10 cellular contexts compared by ENCODE assay signal in the genomic region with DNA sequence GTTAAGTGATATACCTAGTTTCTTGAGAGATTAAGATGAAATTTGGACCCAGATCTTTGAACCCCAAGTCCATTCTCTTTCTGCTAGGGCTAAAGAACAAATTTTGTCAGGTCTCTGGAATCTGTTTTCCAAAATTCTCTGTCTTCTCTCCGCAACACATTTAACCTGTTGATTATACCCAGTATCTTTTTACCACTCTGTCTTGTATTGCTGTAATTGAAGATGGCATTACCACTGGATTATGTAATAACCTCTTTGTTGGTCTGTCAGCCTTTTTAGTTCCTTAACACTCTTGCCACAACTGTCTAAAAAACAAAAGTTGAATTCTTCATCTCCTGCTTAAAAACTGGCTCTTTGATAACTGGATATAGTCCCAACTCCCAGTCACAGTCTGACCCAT. TPM values are rescaled to one million over a fixed set of nuclear protein-coding genes. Genes with fewer than 3 reads are reported as not detected.
DNase-seq lines count a peak whose midpoint lies in the region; ATAC-seq and TF ChIP-seq lines count a peak whose summit lies in the region.
"Had no signal": no experiment of that assay in that cellular context is flagged by ENCODE, and none has a peak within 500 bp of the region (broad histone marks: within the 10 kb centered on the region; RNA-seq: fewer than 3 reads in every experiment).

No MANE protein-coding gene starts in this region.

- no peaks in the 10 kb centered on the region for H3K9me3 Mint-ChIP-seq in activated naive CD4-positive, alpha-beta T cell treated with anti-CD3 and anti-CD28 coated beads for 36 hours
- H3K9me3 Mint-ChIP-seq in stimulated activated naive CD8-positive, alpha-beta T cell treated with anti-CD3 and anti-CD28 coated beads, Interleukin-15, amount 100 ng/mL, for 72 hours: no peaks in the 10 kb centered on the region

- ATAC-seq in SK-N-SH treated with all-trans-retinoic acid at 6 μM for 48 hours (no peak), GM21723 (IDR thresholded peaks at IDR 0.05; ENCODE audit: unreplicated experiment) (no peak)
- ATAC-seq in stimulated activated naive CD8-positive, alpha-beta T cell treated with anti-CD3 and anti-CD28 coated beads, Interleukin-15, amount 100 ng/mL, for 72 hours: no peak

- peaks cover 38% of the 10 kb centered on the region for H3K36me3 Mint-ChIP-seq in activated naive CD4-positive, alpha-beta T cell treated with anti-CD3 and anti-CD28 coated beads for 36 hours (ENCODE audit: low read depth)

- DNase-seq in activated naive CD4-positive, alpha-beta T cell treated with anti-CD3 and anti-CD28 coated beads for 36 hours: no peak
- DNase-seq in activated naive CD4-positive, alpha-beta T cell treated with anti-CD3 and anti-CD28 coated beads, Interleukin-2, amount 50 U/mL, for 16 hours: no peak
- no peak for DNase-seq in stimulated activated naive CD8-positive, alpha-beta T cell treated with anti-CD3 and anti-CD28 coated beads, Interleukin-15, amount 100 ng/mL, for 72 hours
- DNase-seq in DMS153 (lab: John Stamatoyannopoulos, UW): no peak
- DNase-seq in RKO (ENCODE audit: low spot score): no peak
- DNase-seq: NCI-H187 treated with DMSO at 0.1 percent for 48 hours, tibial artery had no signal

- no peak overlapping the region for H3K4me3 Mint-ChIP-seq in activated naive CD4-positive, alpha-beta T cell treated with anti-CD3 and anti-CD28 coated beads for 36 hours
- H3K4me3 Mint-ChIP-seq in stimulated activated naive CD8-positive, alpha-beta T cell treated with anti-CD3 and anti-CD28 coated beads, Interleukin-15, amount 100 ng/mL, for 72 hours: peak overlapping the region; percentile 18 to 68

- intact Hi-C loops in activated naive CD4-positive, alpha-beta T cell treated with anti-CD3 and anti-CD28 coated beads for 36 hours (cut with micrococcal nuclease): no loop called here

- peak overlapping the region; percentile 20 for H3K27ac Mint-ChIP-seq in activated naive CD4-positive, alpha-beta T cell treated with anti-CD3 and anti-CD28 coated beads for 36 hours
- peak overlapping the region in 1 of 2 donors; percentile 38 for H3K27ac Mint-ChIP-seq in stimulated activated naive CD8-positive, alpha-beta T cell treated with anti-CD3 and anti-CD28 coated beads, Interleukin-15, amount 100 ng/mL, for 72 hours

- H3K9me3 ChIP-seq in iPS-20b (ENCODE audit: insufficient read depth, low read depth, low read length): no peaks in the 10 kb centered on the region
- H3K9me3 ChIP-seq: tibial artery had no signal

- peak overlapping the region; percentile 96; the same call in 1 of the 2 replicates for H3K4me3 ChIP-seq in iPS-20b (ENCODE audit: low read length)

- CTCF ChIA-PET in activated naive CD4-positive, alpha-beta T cell treated with anti-CD3 and anti-CD28 coated beads for 36 hours (lab: Charles Lee): no interaction called here

- peaks cover 51% of the 10 kb centered on the region for H3K36me3 ChIP-seq in iPS-20b (ENCODE audit: insufficient read depth, low read depth, low read length)

- peaks cover 23% of the 10 kb centered on the region for H3K4me1 ChIP-seq in iPS-20b (ENCODE audit: insufficient read depth, low read length)

- peaks cover 42% of the 10 kb centered on the region for H3K4me1 Mint-ChIP-seq in activated naive CD4-positive, alpha-beta T cell treated with anti-CD3 and anti-CD28 coated beads for 36 hours (ENCODE audit: low read depth)
- H3K4me1 Mint-ChIP-seq in stimulated activated naive CD8-positive, alpha-beta T cell treated with anti-CD3 and anti-CD28 coated beads, Interleukin-15, amount 100 ng/mL, for 72 hours: peaks cover 41% of the 10 kb centered on the region

- no peak overlapping the region for H3K27ac ChIP-seq in iPS-20b (ENCODE audit: low read length)

- H3K27me3 ChIP-seq in iPS-20b (ENCODE audit: insufficient read depth, low read length): no peaks in the 10 kb centered on the region
- H3K27me3 ChIP-seq: tibial artery had no signal

- H3K9ac ChIP-seq in iPS-20b (ENCODE audit: low read depth, low read length): 0 out of 2 replicates have a peak overlapping the region, but pooled peaks have one; percentile 3

- no peaks in the 10 kb centered on the region for H3K27me3 Mint-ChIP-seq in activated naive CD4-positive, alpha-beta T cell treated with anti-CD3 and anti-CD28 coated beads for 36 hours (ENCODE audit: low read depth)
- no peaks in the 10 kb centered on the region for H3K27me3 Mint-ChIP-seq in stimulated activated naive CD8-positive, alpha-beta T cell treated with anti-CD3 and anti-CD28 coated beads, Interleukin-15, amount 100 ng/mL, for 72 hours

TF ChIP-seq in SK-N-SH treated with all-trans-retinoic acid at 6 μM for 48 hours, 23 proteins besides CTCF, POLR2A, EP300 and RAD21:
- TF ChIP-seq ZFP30 (CRISPR knock-in tag; IDR thresholded peaks at IDR 0.05) (no peak), TOX (CRISPR knock-in tag; IDR thresholded peaks at IDR 0.05; ENCODE audit: borderline replicate concordance) (peak; percentile 58; the same call in 1 of the 2 replicates)

RNA-seq across cellular contexts. Expression of gene SRP9, which starts 3.0 kb away (rescaled TPM):
- total RNA-seq in activated naive CD4-positive, alpha-beta T cell treated with anti-CD3 and anti-CD28 coated beads for 36 hours: 100 to 1,000 TPM; 356 to 363 TPM

RNA-seq across cellular contexts. Expression of gene EPHX1, which starts 29.3 kb away (rescaled TPM):
- 1 to 10 TPM; 3.8 to 5.0 TPM for total RNA-seq in activated naive CD4-positive, alpha-beta T cell treated with anti-CD3 and anti-CD28 coated beads for 36 hours
